Comparison of ENCODE assay signal across 1 cellular context in genomic region chr19:1065606-1066109, GRCh38.
TF ChIP-seq lines count a peak whose summit lies in the region.

No MANE protein-coding gene starts in this region.

TF ChIP-seq in K562, 482 proteins besides CTCF, POLR2A, EP300 and RAD21:
- TF ChIP-seq ZBTB33 (CRISPR knock-in tag; IDR thresholded peaks at IDR 0.05) (peak; percentile 77), POLR2G (IDR thresholded peaks at IDR 0.05; ENCODE audit: low read depth, low read length) (0 out of 2 replicates have a peak, but pooled peaks have one; percentile 9), MAX (CRISPR knock-in tag; IDR thresholded peaks at IDR 0.05) (no peak), ZBTB12 (CRISPR knock-in tag; IDR thresholded peaks at IDR 0.05) (no peak), TFAP4 (CRISPR knock-in tag; IDR thresholded peaks at IDR 0.05; ENCODE audit: borderline replicate concordance) (peak; percentile 56)
